Comparison of ENCODE assay signal across 17 cellular contexts in the genomic region with DNA sequence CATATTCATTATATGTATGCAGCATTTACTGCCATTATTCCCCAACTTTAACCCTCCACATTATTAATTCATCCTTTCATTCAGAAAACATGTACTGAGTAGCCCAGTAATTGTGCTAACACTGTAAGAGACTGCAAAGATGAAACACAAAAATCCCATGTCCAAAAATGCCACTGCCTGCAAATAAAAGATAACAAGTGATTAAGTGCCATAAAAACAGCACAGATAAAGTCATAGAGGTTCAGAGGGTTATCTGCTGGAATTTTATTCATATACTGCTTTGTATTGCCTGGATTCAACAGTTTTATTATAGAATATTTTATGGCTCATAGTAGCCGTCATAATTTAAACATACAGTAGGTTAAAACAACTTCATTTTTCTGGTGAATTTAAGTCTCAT.
A peak's percentile ranks its signal among the peaks of the same experiment; 100 is the strongest.
DNase-seq lines count a peak whose midpoint lies in the region; ATAC-seq and TF ChIP-seq lines count a peak whose summit lies in the region.
"Had no signal": no experiment of that assay in that cellular context is flagged by ENCODE, and none has a peak within 500 bp of the region (broad histone marks: within the 10 kb centered on the region; RNA-seq: fewer than 3 reads in every experiment).

No MANE protein-coding gene starts in this region.

- DNase-seq in SK-N-SH, result no peak
- DNase-seq in fibroblast of villous mesenchyme (ENCODE audit: low read depth), result peak; percentile 19
- no peak for DNase-seq in mucosa of descending colon
- no peak for DNase-seq in NCI-H82 treated with DMSO at 0.1 percent for 48 hours (lab: John Stamatoyannopoulos, UW; ENCODE audit: unreplicated experiment)
- no peak for DNase-seq in stimulated activated naive CD8-positive, alpha-beta T cell treated with anti-CD3 and anti-CD28 coated beads, Interleukin-15, amount 100 ng/mL, for 72 hours
- DNase-seq: AML-193; CD4-positive, alpha-beta T cell; HCEC 1CT; HFFc6 had no signal

- H3K79me2 ChIP-seq in SK-N-SH (ENCODE audit: insufficient read depth), result no peaks in the 10 kb centered on the region; the same call in 1 of the 2 replicates

- H3K4me3 ChIP-seq in SK-N-SH (ENCODE audit: low read depth in 2 of 2, low read length in 1 of 2) (no peak overlapping the region), fibroblast of villous mesenchyme (ENCODE audit: low read depth, low read length) (no peak overlapping the region), mucosa of descending colon (no peak overlapping the region)
- H3K4me3 ChIP-seq: A549, GM23338 had no signal

- no peak overlapping the region for H3K27ac ChIP-seq in SK-N-SH (ENCODE audit: low read depth in 2 of 2, low read length in 1 of 2)
- H3K27ac ChIP-seq: 22Rv1, A549, C4-2B, HL-60 had no signal

- no peaks in the 10 kb centered on the region for H3K9me3 ChIP-seq in SK-N-SH
- no peaks in the 10 kb centered on the region for H3K9me3 ChIP-seq in mucosa of descending colon
- H3K9me3 ChIP-seq: A549, Caco-2 had no signal

- H3K27ac Mint-ChIP-seq in stimulated activated naive CD8-positive, alpha-beta T cell treated with anti-CD3 and anti-CD28 coated beads, Interleukin-15, amount 100 ng/mL, for 72 hours, result no peak overlapping the region
- H3K27ac Mint-ChIP-seq: CD4-positive, alpha-beta T cell; GM23338; HFFc6 had no signal

- 87% methylated on average over 1 of the region's 1 CpG for WGBS in SK-N-SH (ENCODE audit: low lambda C conversion rate)

- H3K4me2 ChIP-seq in SK-N-SH, result no peak overlapping the region
- H3K4me2 ChIP-seq: A549, GM23338 had no signal

- H4K20me1 ChIP-seq in SK-N-SH (ENCODE audit: insufficient read depth), result no peaks in the 10 kb centered on the region

- H3K4me1 ChIP-seq in SK-N-SH (ENCODE audit: control insufficient read depth in 1 of 2, insufficient read depth in 2 of 2, low read depth in 1 of 2, low read length in 1 of 2), result peaks cover 8 to 23% of the 10 kb centered on the region in 2 experiments; a peak in 3 of 4 replicates
- peaks cover 14% of the 10 kb centered on the region for H3K4me1 ChIP-seq in mucosa of descending colon (ENCODE audit: low read depth)

- peaks cover 8% of the 10 kb centered on the region for H3K27me3 Mint-ChIP-seq in stimulated activated naive CD8-positive, alpha-beta T cell treated with anti-CD3 and anti-CD28 coated beads, Interleukin-15, amount 100 ng/mL, for 72 hours

- H3F3A ChIP-seq in SK-N-SH (replicated peaks; ENCODE audit: insufficient read depth), result no peaks in the 10 kb centered on the region

- ATAC-seq in SK-N-SH treated with all-trans-retinoic acid at 6 μM for 48 hours (no peak), mucosa of descending colon (peak; percentile 34), GM19035 (IDR thresholded peaks at IDR 0.05; ENCODE audit: unreplicated experiment) (no peak)
- ATAC-seq in stimulated activated naive CD8-positive, alpha-beta T cell treated with anti-CD3 and anti-CD28 coated beads, Interleukin-15, amount 100 ng/mL, for 72 hours, result no peak
- ATAC-seq: A549, GM23338 had no signal

- intact Hi-C loops in mucosa of descending colon (cut with DNase I, micrococcal nuclease), result no loop called here

- H3K27me3 ChIP-seq in SK-N-SH (ENCODE audit: insufficient read depth), result no peaks in the 10 kb centered on the region

- no peaks in the 10 kb centered on the region for H3K9me3 Mint-ChIP-seq in stimulated activated naive CD8-positive, alpha-beta T cell treated with anti-CD3 and anti-CD28 coated beads, Interleukin-15, amount 100 ng/mL, for 72 hours
- H3K9me3 Mint-ChIP-seq: CD4-positive, alpha-beta T cell; GM23338 had no signal

- no peak overlapping the region for H3K4me3 Mint-ChIP-seq in stimulated activated naive CD8-positive, alpha-beta T cell treated with anti-CD3 and anti-CD28 coated beads, Interleukin-15, amount 100 ng/mL, for 72 hours
- H3K4me3 Mint-ChIP-seq: CD4-positive, alpha-beta T cell; GM23338; HFFc6 had no signal

- H3K9me2 ChIP-seq in SK-N-SH, result no peaks in the 10 kb centered on the region

- TF ChIP-seq CTCF in SK-N-SH (IDR thresholded peaks at IDR 0.05), result no peak
- TF ChIP-seq CTCF in fibroblast of villous mesenchyme (IDR thresholded peaks at IDR 0.05; ENCODE audit: insufficient read depth, low read depth, low read length), result no peak
- TF ChIP-seq CTCF in mucosa of descending colon (IDR thresholded peaks at IDR 0.05), result no peak

- H3K36me3 ChIP-seq in SK-N-SH (replicated peaks in 1 of 2; ENCODE audit: control insufficient read depth in 1 of 2, insufficient read depth in 2 of 2, low read length in 1 of 2), result peaks cover 0 to 20% of the 10 kb centered on the region in 2 experiments
- H3K36me3 ChIP-seq in mucosa of descending colon (ENCODE audit: low read depth), result no peaks in the 10 kb centered on the region

- no peak overlapping the region for H3K9ac ChIP-seq in SK-N-SH

- no peak for TF ChIP-seq EP300 in SK-N-SH (IDR thresholded peaks at IDR 0.05; ENCODE audit: borderline replicate concordance in 1 of 2, low read depth in 1 of 2, low read length in 1 of 2)

- no peak for TF ChIP-seq RAD21 in SK-N-SH (IDR thresholded peaks at IDR 0.05; ENCODE audit: low read length)

- POLR2A ChIA-PET in SK-N-SH (lab: Yijun Ruan, JAX), result no interaction called here

- H3K4me1 Mint-ChIP-seq in stimulated activated naive CD8-positive, alpha-beta T cell treated with anti-CD3 and anti-CD28 coated beads, Interleukin-15, amount 100 ng/mL, for 72 hours, result no peaks in the 10 kb centered on the region

- CTCF ChIA-PET in SK-N-SH (lab: Yijun Ruan, JAX), result interaction anchor here (0.7 to 1.7 kb wide), 4 partner anchors 12 to 216 kb away, joined by 3 to 6 read pairs (median 4); partner anchors contain the start of gene SRGAP1

- no peak overlapping the region for H2AFZ ChIP-seq in SK-N-SH (ENCODE audit: low read depth)
- H2AFZ ChIP-seq: GM23338 had no signal

TF ChIP-seq in SK-N-SH, 30 proteins besides CTCF, POLR2A, EP300 and RAD21:
- TF ChIP-seq RCOR1 (IDR thresholded peaks at IDR 0.05; ENCODE audit: low read length) (peak; percentile 59; the same call in 1 of the 2 replicates), RFX5 (IDR thresholded peaks at IDR 0.05; ENCODE audit: low read length) (no peak), CHD2 (IDR thresholded peaks at IDR 0.05; ENCODE audit: low read length, partially characterized antibody) (peak; percentile 21), JUND (IDR thresholded peaks at IDR 0.05) (no peak), TAF1 (IDR thresholded peaks at IDR 0.05; ENCODE audit: borderline replicate concordance, low read depth, low read length) (no peak)

TF ChIP-seq in SK-N-SH treated with all-trans-retinoic acid at 6 μM for 48 hours, 23 proteins besides CTCF, POLR2A, EP300 and RAD21:
- TF ChIP-seq, protein P1, sequence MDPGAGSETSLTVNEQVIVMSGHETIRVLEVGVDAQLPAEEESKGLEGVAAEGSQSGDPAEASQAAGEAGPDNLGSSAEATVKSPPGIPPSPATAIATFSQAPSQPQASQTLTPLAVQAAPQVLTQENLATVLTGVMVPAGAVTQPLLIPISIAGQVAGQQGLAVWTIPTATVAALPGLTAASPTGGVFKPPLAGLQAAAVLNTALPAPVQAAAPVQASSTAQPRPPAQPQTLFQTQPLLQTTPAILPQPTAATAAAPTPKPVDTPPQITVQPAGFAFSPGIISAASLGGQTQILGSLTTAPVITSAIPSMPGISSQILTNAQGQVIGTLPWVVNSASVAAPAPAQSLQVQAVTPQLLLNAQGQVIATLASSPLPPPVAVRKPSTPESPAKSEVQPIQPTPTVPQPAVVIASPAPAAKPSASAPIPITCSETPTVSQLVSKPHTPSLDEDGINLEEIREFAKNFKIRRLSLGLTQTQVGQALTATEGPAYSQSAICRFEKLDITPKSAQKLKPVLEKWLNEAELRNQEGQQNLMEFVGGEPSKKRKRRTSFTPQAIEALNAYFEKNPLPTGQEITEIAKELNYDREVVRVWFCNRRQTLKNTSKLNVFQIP (CRISPR knock-in tag; IDR thresholded peaks at IDR 0.05; ENCODE audit: borderline replicate concordance, low read depth), result no peak
- TF ChIP-seq BACH2 (CRISPR knock-in tag; IDR thresholded peaks at IDR 0.05; ENCODE audit: borderline replicate concordance) (no peak), CSDC2 (CRISPR knock-in tag; IDR thresholded peaks at IDR 0.05) (no peak), ZNF565 (CRISPR knock-in tag; conservative IDR thresholded peaks at IDR 0.05; ENCODE audit: low read depth) (no peak), ZNF8 (CRISPR knock-in tag; IDR thresholded peaks at IDR 0.05) (no peak)
